In genomic region chr12:43337571-43338497, GRCh38 we compare ENCODE assay signal across 9 cellular contexts.
A peak's percentile ranks its signal among the peaks of the same experiment; 100 is the strongest.
DNase-seq lines count a peak whose midpoint lies in the region; ATAC-seq and TF ChIP-seq lines count a peak whose summit lies in the region.
"Had no signal": no experiment of that assay in that cellular context is flagged by ENCODE, and none has a peak within 500 bp of the region (broad histone marks: within the 10 kb centered on the region; RNA-seq: fewer than 3 reads in every experiment).

No MANE protein-coding gene starts in this region.

- BruUV-seq in mammary epithelial cell (replicated peaks; lab: Mats Ljungman, UMichigan), result TSS peak; percentile 12

- 8% methylated on average over 4 of the region's 4 CpGs for WGBS in mammary epithelial cell (ENCODE audit: low coverage, missing lambda C conversion rate)
- 54% methylated on average over 4 of the region's 4 CpGs for WGBS in hepatocyte (ENCODE audit: low lambda C conversion rate, missing lambda C conversion rate)

- TF ChIP-seq CTCF in mammary epithelial cell (conservative IDR thresholded peaks at IDR 0.05 in 1 of 2, IDR thresholded peaks at IDR 0.05 in 1 of 2; ENCODE audit: extremely low read depth in 1 of 2, insufficient read depth in 1 of 2, low read depth in 1 of 2, low read length in 2 of 2), result no peak
- no peak for TF ChIP-seq CTCF in hepatocyte (IDR thresholded peaks at IDR 0.05; ENCODE audit: poor library complexity)

- H3K4me1 ChIP-seq in BLaER1 treated with 17β-estradiol and CSF1 and Interleukin-3, amounts not matched to agents 10 nM and 100 nM, result peaks cover 16 to 25% (median 21%) of the 10 kb centered on the region in 10 experiments
- H3K4me1 ChIP-seq in mammary epithelial cell (ENCODE audit: insufficient read depth, low read length) (peaks cover 39% of the 10 kb centered on the region), hepatocyte (ENCODE audit: insufficient read depth) (peaks cover 9% of the 10 kb centered on the region)

- POLR2A ChIA-PET in T-cell (lab: Charles Lee), result no interaction called here

- H3K36me3 ChIP-seq in BLaER1 treated with 17β-estradiol and CSF1 and Interleukin-3, amounts not matched to agents 10 nM and 100 nM, result no peaks in the 10 kb centered on the region
- H3K36me3 ChIP-seq in mammary epithelial cell (ENCODE audit: insufficient read depth, low read length) (no peaks in the 10 kb centered on the region), hepatocyte (replicated peaks; ENCODE audit: insufficient read depth, low read depth) (no peaks in the 10 kb centered on the region)

- no peak overlapping the region for H3K4me3 ChIP-seq in BLaER1 treated with 17β-estradiol and CSF1 and Interleukin-3, amounts not matched to agents 10 nM and 100 nM
- no peak overlapping the region for H3K4me3 ChIP-seq in mammary epithelial cell (replicated peaks in 1 of 3; ENCODE audit: insufficient read depth in 1 of 3, low read depth in 2 of 3, low read length in 3 of 3)
- H3K4me3 ChIP-seq in hepatocyte, result no peak overlapping the region
- H3K4me3 ChIP-seq: K562 had no signal

- H3K27ac Mint-ChIP-seq in stimulated activated effector memory CD8-positive, alpha-beta T cell treated with anti-CD3 and anti-CD28 coated beads, Interleukin-12 subunit alpha, Interleukin-12 subunit beta, amount 100 ng/mL, for 72 hours, result no peak overlapping the region
- H3K27ac Mint-ChIP-seq in T-cell, result no peak overlapping the region

- ATAC-seq in GM19468 (IDR thresholded peaks at IDR 0.05; ENCODE audit: extremely low read depth, unreplicated experiment) (peak; percentile 21), HG03097 (IDR thresholded peaks at IDR 0.05; ENCODE audit: low FRiP score, unreplicated experiment) (peak; percentile 66), T-cell (replicated peaks in 1 of 4) (no peak)
- no peak for ATAC-seq in stimulated activated effector memory CD8-positive, alpha-beta T cell treated with anti-CD3 and anti-CD28 coated beads, Interleukin-12 subunit alpha, Interleukin-12 subunit beta, amount 100 ng/mL, for 72 hours
- ATAC-seq: K562 had no signal

- no peaks in the 10 kb centered on the region for H3K4me1 Mint-ChIP-seq in stimulated activated effector memory CD8-positive, alpha-beta T cell treated with anti-CD3 and anti-CD28 coated beads, Interleukin-12 subunit alpha, Interleukin-12 subunit beta, amount 100 ng/mL, for 72 hours
- no peaks in the 10 kb centered on the region for H3K4me1 Mint-ChIP-seq in T-cell

- H3K79me2 ChIP-seq in mammary epithelial cell (ENCODE audit: insufficient read depth, low read length) (no peaks in the 10 kb centered on the region), hepatocyte (no peaks in the 10 kb centered on the region)

- CTCF ChIA-PET in mammary epithelial cell (lab: Charles Lee; ENCODE audit: low non-redundant PET), result interaction anchor here (0.6 to 0.9 kb wide), 2 partner anchors 12 to 117 kb away, joined by 3 to 6 read pairs; no protein-coding TSS in a partner anchor
- CTCF ChIA-PET in T-cell (lab: Charles Lee), result no interaction called here

- H3K4me2 ChIP-seq in BLaER1 treated with 17β-estradiol and CSF1 and Interleukin-3, amounts not matched to agents 10 nM and 100 nM, result peak overlapping the region; percentile 59 to 76 (median 68)
- H3K4me2 ChIP-seq in mammary epithelial cell (ENCODE audit: insufficient read depth, low read depth, low read length) (peak overlapping the region; percentile 62), hepatocyte (no peak overlapping the region)

- no peaks in the 10 kb centered on the region for H3K27me3 ChIP-seq in BLaER1 treated with 17β-estradiol and CSF1 and Interleukin-3, amounts not matched to agents 10 nM and 100 nM
- H3K27me3 ChIP-seq in mammary epithelial cell (ENCODE audit: insufficient read depth, low read length) (no peaks in the 10 kb centered on the region), hepatocyte (no peaks in the 10 kb centered on the region)

- no peaks in the 10 kb centered on the region for H4K20me1 ChIP-seq in BLaER1 treated with 17β-estradiol and CSF1 and Interleukin-3, amounts not matched to agents 10 nM and 100 nM
- H4K20me1 ChIP-seq in mammary epithelial cell (ENCODE audit: insufficient read depth, low read length) (no peaks in the 10 kb centered on the region), hepatocyte (ENCODE audit: insufficient read depth, poor library complexity, severe bottlenecking) (no peaks in the 10 kb centered on the region)

- peaks cover 6% of the 10 kb centered on the region for H3K9me3 Mint-ChIP-seq in stimulated activated effector memory CD8-positive, alpha-beta T cell treated with anti-CD3 and anti-CD28 coated beads, Interleukin-12 subunit alpha, Interleukin-12 subunit beta, amount 100 ng/mL, for 72 hours
- H3K9me3 Mint-ChIP-seq in T-cell, result peaks cover 0 to 6% (median 3%) of the 10 kb centered on the region in 3 donors

- dilution Hi-C loops in mammary epithelial cell (cut with HindIII; ENCODE audit: low sequenced_read_pairs), result no loop called here

- H3K27ac ChIP-seq in BLaER1 treated with 17β-estradiol and CSF1 and Interleukin-3, amounts not matched to agents 10 nM and 100 nM, result peak overlapping the region in 9 of 11 experiments; percentile 36 to 69 (median 54); a peak in 17 of 22 replicates
- H3K27ac ChIP-seq in mammary epithelial cell (ENCODE audit: insufficient read depth, low read depth, low read length), result peak overlapping the region; percentile 23
- H3K27ac ChIP-seq in hepatocyte, result no peak overlapping the region

- H3K36me3 Mint-ChIP-seq in stimulated activated effector memory CD8-positive, alpha-beta T cell treated with anti-CD3 and anti-CD28 coated beads, Interleukin-12 subunit alpha, Interleukin-12 subunit beta, amount 100 ng/mL, for 72 hours, result no peaks in the 10 kb centered on the region
- H3K36me3 Mint-ChIP-seq in T-cell, result no peaks in the 10 kb centered on the region

- H3K4me3 Mint-ChIP-seq in stimulated activated effector memory CD8-positive, alpha-beta T cell treated with anti-CD3 and anti-CD28 coated beads, Interleukin-12 subunit alpha, Interleukin-12 subunit beta, amount 100 ng/mL, for 72 hours, result no peak overlapping the region
- no peak overlapping the region for H3K4me3 Mint-ChIP-seq in T-cell

- DNase-seq in mammary epithelial cell, result peak; percentile 48
- DNase-seq in iPS-NIHi7 (ENCODE audit: extremely low spot score), result no peak
- no peak for DNase-seq in stimulated activated effector memory CD8-positive, alpha-beta T cell treated with anti-CD3 and anti-CD28 coated beads, Interleukin-12 subunit alpha, Interleukin-12 subunit beta, amount 100 ng/mL, for 72 hours (ENCODE audit: low spot score in 2 of 2)
- DNase-seq in T-cell, result no peak
- DNase-seq in hepatocyte (ENCODE audit: low spot score), result no peak

- H3K9me3 ChIP-seq in BLaER1 treated with 17β-estradiol and CSF1 and Interleukin-3, amounts not matched to agents 10 nM and 100 nM (replicated peaks in 1 of 11), result peaks cover 0 to under 1% (median 0%) of the 10 kb centered on the region in 11 experiments; a peak in 1 of 22 replicates
- no peaks in the 10 kb centered on the region for H3K9me3 ChIP-seq in mammary epithelial cell (replicated peaks; ENCODE audit: insufficient read depth, low read length)
- no peaks in the 10 kb centered on the region for H3K9me3 ChIP-seq in hepatocyte (ENCODE audit: low read depth)

- in situ Hi-C loops in mammary epithelial cell (cut with MboI; ENCODE audit: low sequenced_read_pairs in 2 of 2), result no loop called here

- peak overlapping the region in 4 of 11 experiments; percentile 36 to 50 (median 38); a peak in 5 of 22 replicates for H3K9ac ChIP-seq in BLaER1 treated with 17β-estradiol and CSF1 and Interleukin-3, amounts not matched to agents 10 nM and 100 nM
- no peak overlapping the region for H3K9ac ChIP-seq in mammary epithelial cell (ENCODE audit: insufficient read depth, low read length)

- intact Hi-C loops in mammary epithelial cell (cut with micrococcal nuclease), result loop anchor here (1.0 to 10.0 kb wide), 8 partner anchors 53 to 1653 kb away; partner anchors contain the start of genes PPHLN1, PRICKLE1 and ZCRB1

- peaks cover 0 to 4% of the 10 kb centered on the region in 2 donors for H3K27me3 Mint-ChIP-seq in T-cell

- H3K9me2 ChIP-seq in hepatocyte (replicated peaks; ENCODE audit: insufficient read depth), result no peaks in the 10 kb centered on the region

- peak overlapping the region; percentile 17 for H2AFZ ChIP-seq in mammary epithelial cell (ENCODE audit: low read depth, low read length)
- no peak overlapping the region for H2AFZ ChIP-seq in hepatocyte

Comparison
In these comparisons a context has a peak if more than half of its experiments do, and no peak if none do; other contexts are left out.
1. ATAC-seq: peak in GM19468 (single experiment) and HG03097 (single experiment); none in stimulated activated effector memory CD8-positive, alpha-beta T cell treated with anti-CD3 and anti-CD28 coated beads, Interleukin-12 subunit alpha, Interleukin-12 subunit beta, amount 100 ng/mL, for 72 hours (single experiment) and T-cell (0 of 4).